In genomic region chr4:125938541-125938940, GRCh38 we compare ENCODE assay signal across 17 cellular contexts.
DNase-seq lines count a peak whose midpoint lies in the region; ATAC-seq and TF ChIP-seq lines count a peak whose summit lies in the region.
"Had no signal": no experiment of that assay in that cellular context is flagged by ENCODE, and none has a peak within 500 bp of the region (broad histone marks: within the 10 kb centered on the region; RNA-seq: fewer than 3 reads in every experiment).

No MANE protein-coding gene starts in this region.

- H3K27me3 ChIP-seq in adipocyte (replicated peaks; ENCODE audit: control insufficient read depth, insufficient read depth, low read length) = no peaks in the 10 kb centered on the region
- H3K27me3 ChIP-seq: BE2C had no signal

- H3K36me3 ChIP-seq in adipocyte (ENCODE audit: control insufficient read depth, insufficient read depth, low read length, severe bottlenecking) = no peaks in the 10 kb centered on the region
- H3K36me3 ChIP-seq: BE2C had no signal

- no peak overlapping the region for H3K9ac ChIP-seq in adipocyte (ENCODE audit: low read length)

- peaks cover 12% of the 10 kb centered on the region for H3K9me3 ChIP-seq in adipocyte (ENCODE audit: control insufficient read depth, low read length)
- H3K9me3 ChIP-seq: A549, BE2C had no signal

- TF ChIP-seq CTCF in fibroblast of mammary gland (conservative IDR thresholded peaks at IDR 0.05; ENCODE audit: control insufficient read depth, insufficient read depth, low read depth, low read length) = no peak

- no peak overlapping the region for H3K4me3 ChIP-seq in adipocyte (ENCODE audit: low read length)
- no peak overlapping the region for H3K4me3 ChIP-seq in fibroblast of mammary gland (ENCODE audit: control insufficient read depth, low read depth, low read length)
- H3K4me3 ChIP-seq: A549, GM12878 had no signal

- ATAC-seq in HG03378 (IDR thresholded peaks at IDR 0.05; ENCODE audit: unreplicated experiment) = no peak
- ATAC-seq: A549; CD8-positive, alpha-beta T cell; GM12878 had no signal

- H3K4me1 ChIP-seq in adipocyte (ENCODE audit: control insufficient read depth, insufficient read depth, low read length) = no peaks in the 10 kb centered on the region
- H3K4me1 ChIP-seq: A549, BE2C had no signal

- DNase-seq in AG20443 (ENCODE audit: low spot score) (peak; percentile 10), adipocyte (ENCODE audit: low read depth) (peak; percentile 65), fibroblast of mammary gland (ENCODE audit: low read depth) (peak; percentile 6), SIG-M5 (lab: John Stamatoyannopoulos, UW) (no peak), D341Med (ENCODE audit: low spot score) (no peak)
- DNase-seq: BE2C; CD8-positive, alpha-beta T cell; COR-L47; DMS53; GF-D8; GOT3; H9; IMR-90; KBM-7 had no signal

Comparison
In these comparisons a context has a peak if more than half of its experiments do, and no peak if none do; other contexts are left out.
1. DNase-seq: peak in AG20443 (single experiment), adipocyte (single experiment) and fibroblast of mammary gland (single experiment); none in SIG-M5 (single experiment) and D341Med (single experiment).